8 cellular contexts compared by ENCODE assay signal in genomic region chr3:113744941-113745272, GRCh38. TPM values are rescaled to one million over a fixed set of nuclear protein-coding genes. Genes with fewer than 3 reads are reported as not detected.
DNase-seq lines count a peak whose midpoint lies in the region; ATAC-seq and TF ChIP-seq lines count a peak whose summit lies in the region.

No MANE protein-coding gene starts in this region.

- peak overlapping the region; percentile 67 for H3K4me3 ChIP-seq in H7 (ENCODE audit: insufficient read depth, low read depth, low read length)
- peak overlapping the region; percentile 65 for H3K4me3 ChIP-seq in skeletal muscle cell (ENCODE audit: low read depth, low read length)

- peaks cover 23% of the 10 kb centered on the region for H3K4me1 ChIP-seq in foreskin keratinocyte

- DNase-seq in H7 = no peak
- DNase-seq in foreskin keratinocyte = no peak
- DNase-seq in skeletal muscle cell (ENCODE audit: low read depth) = no peak
- DNase-seq in GM19238 (ENCODE audit: insufficient read length, low spot score) = no peak

- no peak for ATAC-seq in foreskin keratinocyte
- no peak for ATAC-seq in GM18520 (IDR thresholded peaks at IDR 0.05; ENCODE audit: unreplicated experiment)
- ATAC-seq in HG02798 (IDR thresholded peaks at IDR 0.05; ENCODE audit: poor library complexity, unreplicated experiment) = no peak
- no peak for ATAC-seq in GM19023 (IDR thresholded peaks at IDR 0.05; ENCODE audit: unreplicated experiment)

- H3K27ac ChIP-seq in VCaP (peak overlapping the region; percentile 98), foreskin keratinocyte (peak overlapping the region; percentile 50)

- no peaks in the 10 kb centered on the region for H3K36me3 ChIP-seq in H7 (replicated peaks; ENCODE audit: control insufficient read depth, insufficient read depth, low read length)

- H3K27me3 ChIP-seq in H7 (ENCODE audit: control insufficient read depth, insufficient read depth, low read length) = no peaks in the 10 kb centered on the region
- H3K27me3 ChIP-seq in foreskin keratinocyte = no peaks in the 10 kb centered on the region

- no peak for TF ChIP-seq CTCF in VCaP (conservative IDR thresholded peaks at IDR 0.05)
- no peak for TF ChIP-seq CTCF in foreskin keratinocyte (conservative IDR thresholded peaks at IDR 0.05)

RNA-seq across cellular contexts. Expression of gene NAA50, which starts 1.1 kb away (rescaled TPM):
- 149 and 159 TPM in 2 replicates for total RNA-seq in H7 (2014; rRNA removed; shearing (Covaris generic))
- 192 and 215 TPM in 2 replicates for total RNA-seq in foreskin keratinocyte
- polyA plus RNA-seq in foreskin keratinocyte = 68.6 and 88.5 TPM in 2 replicates

RNA-seq across cellular contexts. Expression of gene ATP6V1A, which starts 1.9 kb away (rescaled TPM):
- total RNA-seq in H7 (2014; rRNA removed; shearing (Covaris generic)) = 67.4 and 75.5 TPM in 2 replicates
- 32.5 and 35.0 TPM in 2 replicates for total RNA-seq in foreskin keratinocyte
- polyA plus RNA-seq in foreskin keratinocyte = 8.5 and 10.9 TPM in 2 replicates

RNA-seq across cellular contexts. Expression of gene USF3, which starts 48.5 kb away (rescaled TPM):
- 7.3 and 8.1 TPM in 2 replicates for total RNA-seq in H7 (2014; rRNA removed; shearing (Covaris generic))
- 7.1 and 7.9 TPM in 2 replicates for total RNA-seq in foreskin keratinocyte
- 2.3 and 2.6 TPM in 2 replicates for polyA plus RNA-seq in foreskin keratinocyte
